Comparison of ENCODE assay signal across 15 cellular contexts in the genomic region with DNA sequence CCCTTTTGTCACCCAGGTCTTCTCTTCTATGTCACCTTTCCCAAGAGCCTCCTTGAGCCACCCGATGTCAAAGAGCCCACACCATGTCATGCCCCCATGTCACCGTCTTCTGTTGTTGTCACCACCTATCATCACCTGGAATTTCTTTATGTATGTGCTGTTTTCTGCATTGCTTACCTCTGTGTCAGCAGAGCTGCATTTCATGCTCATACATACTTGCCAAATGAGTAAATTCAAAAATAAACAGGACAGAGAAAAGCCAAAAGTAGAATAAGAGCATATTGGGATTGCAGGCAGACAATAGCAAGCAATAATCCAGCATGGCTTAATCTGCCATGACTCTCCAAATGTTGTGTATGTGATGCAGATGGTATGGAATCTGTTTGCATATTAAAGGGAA. TPM values are rescaled to one million over a fixed set of nuclear protein-coding genes. Genes with fewer than 3 reads are reported as not detected.
DNase-seq lines count a peak whose midpoint lies in the region; ATAC-seq and TF ChIP-seq lines count a peak whose summit lies in the region.
"Had no signal": no experiment of that assay in that cellular context is flagged by ENCODE, and none has a peak within 500 bp of the region (broad histone marks: within the 10 kb centered on the region; RNA-seq: fewer than 3 reads in every experiment).

No MANE protein-coding gene starts in this region.

- H3K27ac Mint-ChIP-seq in GM23338, result no peak overlapping the region

- H3K4me1 ChIP-seq in GM23338 (ENCODE audit: insufficient read depth), result peaks cover 10% of the 10 kb centered on the region
- H3K4me1 ChIP-seq in PC-3 (ENCODE audit: insufficient read depth, low read length), result peaks cover 40% of the 10 kb centered on the region
- peaks cover 0 to 3% of the 10 kb centered on the region in 2 experiments for H3K4me1 ChIP-seq in trophoblast cell (ENCODE audit: control insufficient read depth in 1 of 2, insufficient read depth in 2 of 2, low read length in 2 of 2)
- H3K4me1 ChIP-seq: BLaER1 had no signal

- peak; percentile 36 for DNase-seq in DMS53 (lab: John Stamatoyannopoulos, UW)
- no peak for DNase-seq in DMS53 treated with DMSO at 0.1 percent for 48 hours (lab: John Stamatoyannopoulos, UW; ENCODE audit: unreplicated experiment)
- no peak for DNase-seq in GM23338 (ENCODE audit: low spot score)
- peak; percentile 67 for DNase-seq in PC-3
- DNase-seq in trophoblast cell, result peak; percentile 2 to 76
- no peak for DNase-seq in A172 (ENCODE audit: low spot score)
- no peak for DNase-seq in COR-L47 (lab: John Stamatoyannopoulos, UW)
- DNase-seq: 8988T; CD8-positive, alpha-beta memory T cell; IMR-90; NCI-H2029 treated with DMSO at 0.1 percent for 48 hours; NCI-H226 had no signal

- no peaks in the 10 kb centered on the region for H3K79me2 ChIP-seq in GM23338 (replicated peaks; ENCODE audit: insufficient read depth)
- no peaks in the 10 kb centered on the region for H3K79me2 ChIP-seq in PC-3 (ENCODE audit: low read length)
- no peaks in the 10 kb centered on the region for H3K79me2 ChIP-seq in trophoblast cell (ENCODE audit: control insufficient read depth, insufficient read depth, low read length, poor library complexity)

- peaks cover 1% of the 10 kb centered on the region; the same call in 1 of the 3 replicates for H3K9me3 Mint-ChIP-seq in GM23338

- no peak overlapping the region for H2BK5ac ChIP-seq in trophoblast cell (ENCODE audit: low read depth, low read length, poor library complexity)

- H3K27me3 ChIP-seq in GM23338 (ENCODE audit: insufficient read depth) (no peaks in the 10 kb centered on the region), PC-3 (ENCODE audit: low read length) (no peaks in the 10 kb centered on the region), trophoblast cell (ENCODE audit: insufficient read depth, low read length) (no peaks in the 10 kb centered on the region)
- H3K27me3 ChIP-seq: BLaER1 had no signal

- no peak overlapping the region for H4K91ac ChIP-seq in trophoblast cell (ENCODE audit: low read depth, low read length)

- H3K23ac ChIP-seq in trophoblast cell (ENCODE audit: low read length), result no peak overlapping the region

- H3K9me2 ChIP-seq in GM23338 (ENCODE audit: insufficient read depth) (0 out of 2 replicates have a peak, but pooled peaks cover 7% of the 10 kb centered on the region), PC-3 (replicated peaks; ENCODE audit: low read length) (no peaks in the 10 kb centered on the region)

- H3F3A ChIP-seq in GM23338 (replicated peaks; ENCODE audit: low read depth), result no peaks in the 10 kb centered on the region
- no peaks in the 10 kb centered on the region for H3F3A ChIP-seq in PC-3 (ENCODE audit: low read length, unreplicated experiment)

- H3K27ac ChIP-seq in GM23338 (ENCODE audit: low read depth), result no peak overlapping the region
- H3K27ac ChIP-seq in PC-3 (ENCODE audit: low read length), result no peak overlapping the region
- no peak overlapping the region for H3K27ac ChIP-seq in trophoblast cell (ENCODE audit: low read depth, low read length)
- H3K27ac ChIP-seq: BLaER1 had no signal

- H2AFZ ChIP-seq in GM23338 (peak overlapping the region; percentile 60; the same call in 1 of the 2 replicates), PC-3 (ENCODE audit: low read length) (peak overlapping the region; percentile 16), trophoblast cell (ENCODE audit: insufficient read depth, low read length, poor library complexity) (no peak overlapping the region)

- no CpG with 5 or more reads among the region's 2 CpGs for WGBS in trophoblast cell (ENCODE audit: extremely low coverage, insufficient coverage, insufficient read length)

- no peak overlapping the region for H3K4me3 Mint-ChIP-seq in GM23338
- H3K4me3 Mint-ChIP-seq: CD8-positive, alpha-beta memory T cell had no signal

- H4K20me1 ChIP-seq in GM23338 (replicated peaks; ENCODE audit: insufficient read depth) (no peaks in the 10 kb centered on the region), PC-3 (ENCODE audit: low read length) (no peaks in the 10 kb centered on the region)
- H4K20me1 ChIP-seq: BLaER1 had no signal

- H3K9me3 ChIP-seq in PC-3 (ENCODE audit: low read length), result no peaks in the 10 kb centered on the region
- H3K9me3 ChIP-seq in trophoblast cell (ENCODE audit: insufficient read depth, low read depth, low read length), result peaks cover 1% of the 10 kb centered on the region
- H3K9me3 ChIP-seq: BLaER1 had no signal

- H3K4me2 ChIP-seq in GM23338 (no peak overlapping the region), PC-3 (ENCODE audit: low read length) (peak overlapping the region; percentile 24; the same call in 1 of the 2 replicates), trophoblast cell (ENCODE audit: low read length) (no peak overlapping the region)
- H3K4me2 ChIP-seq: BLaER1 had no signal

- TF ChIP-seq CTCF in GM23338 (conservative IDR thresholded peaks at IDR 0.05; ENCODE audit: low read depth in 2 of 2) (no peak), PC-3 (conservative IDR thresholded peaks at IDR 0.05; ENCODE audit: low read depth, low read length) (no peak)

- H3K27me3 Mint-ChIP-seq in GM23338 (ENCODE audit: insufficient read depth, low read depth, poor library complexity), result peaks cover 7% of the 10 kb centered on the region
- H3K27me3 Mint-ChIP-seq: CD8-positive, alpha-beta memory T cell had no signal

- ATAC-seq in GM23338, result no peak
- ATAC-seq in PC-3, result peak; percentile 31
- ATAC-seq in GM19397 (IDR thresholded peaks at IDR 0.05; ENCODE audit: unreplicated experiment), result no peak

- no peak overlapping the region for H3K14ac ChIP-seq in trophoblast cell (ENCODE audit: low read length)

- CTCF ChIA-PET in PC-3 (lab: Charles Lee), result no interaction called here

- no peak overlapping the region for H2BK12ac ChIP-seq in trophoblast cell (ENCODE audit: low read length)

- no peak overlapping the region for H3K9ac ChIP-seq in PC-3 (ENCODE audit: low read length)
- no peak overlapping the region for H3K9ac ChIP-seq in trophoblast cell (ENCODE audit: low read length)
- H3K9ac ChIP-seq: BLaER1 had no signal

- no peak overlapping the region for H2AK5ac ChIP-seq in trophoblast cell (ENCODE audit: low read length)

- no peaks in the 10 kb centered on the region for H3K36me3 ChIP-seq in GM23338 (ENCODE audit: insufficient read depth)
- no peaks in the 10 kb centered on the region for H3K36me3 ChIP-seq in PC-3 (ENCODE audit: low read depth, low read length)
- H3K36me3 ChIP-seq in trophoblast cell (ENCODE audit: control insufficient read depth in 1 of 2, insufficient read depth in 2 of 2, low read length in 2 of 2), result no peaks in the 10 kb centered on the region
- H3K36me3 ChIP-seq: BLaER1 had no signal

- intact Hi-C loops in PC-3 (cut with micrococcal nuclease), result no loop called here

- H4K12ac ChIP-seq in trophoblast cell (ENCODE audit: low read depth, low read length), result no peak overlapping the region

- H3K4ac ChIP-seq in trophoblast cell (ENCODE audit: low read depth, low read length), result no peak overlapping the region

- H3K4me1 Mint-ChIP-seq in GM23338, result peaks cover 13% of the 10 kb centered on the region
- H3K4me1 Mint-ChIP-seq: CD8-positive, alpha-beta memory T cell had no signal

- H3K4me3 ChIP-seq in GM23338 (no peak overlapping the region), PC-3 (ENCODE audit: low read length) (no peak overlapping the region), trophoblast cell (ENCODE audit: low read depth, low read length) (no peak overlapping the region)
- H3K4me3 ChIP-seq: BLaER1 had no signal

- H4K8ac ChIP-seq in trophoblast cell (ENCODE audit: low read depth, low read length), result no peak overlapping the region

- no peak overlapping the region for H3K18ac ChIP-seq in trophoblast cell (ENCODE audit: low read length)

- POLR2A ChIA-PET in PC-3 (lab: Charles Lee; ENCODE audit: unreplicated experiment), result no interaction called here

- BruUV-seq in PC-3 (replicated peaks; lab: Mats Ljungman, UMichigan), result no TSS peak

- H3K36me3 Mint-ChIP-seq in GM23338 (ENCODE audit: low read depth), result no peaks in the 10 kb centered on the region; the same call in 2 of the 3 replicates
- H3K36me3 Mint-ChIP-seq: CD8-positive, alpha-beta memory T cell had no signal

- H3K79me1 ChIP-seq in trophoblast cell (ENCODE audit: low read length), result no peaks in the 10 kb centered on the region

- H2BK120ac ChIP-seq in trophoblast cell (ENCODE audit: insufficient read depth, low read length, poor library complexity), result no peak overlapping the region

TF ChIP-seq in GM23338, 12 proteins besides CTCF, POLR2A, EP300 and RAD21 (continues in another document):
- no peak for TF ChIP-seq NANOG (IDR thresholded peaks at IDR 0.05; ENCODE audit: borderline replicate concordance)
- TF ChIP-seq, protein P1, sequence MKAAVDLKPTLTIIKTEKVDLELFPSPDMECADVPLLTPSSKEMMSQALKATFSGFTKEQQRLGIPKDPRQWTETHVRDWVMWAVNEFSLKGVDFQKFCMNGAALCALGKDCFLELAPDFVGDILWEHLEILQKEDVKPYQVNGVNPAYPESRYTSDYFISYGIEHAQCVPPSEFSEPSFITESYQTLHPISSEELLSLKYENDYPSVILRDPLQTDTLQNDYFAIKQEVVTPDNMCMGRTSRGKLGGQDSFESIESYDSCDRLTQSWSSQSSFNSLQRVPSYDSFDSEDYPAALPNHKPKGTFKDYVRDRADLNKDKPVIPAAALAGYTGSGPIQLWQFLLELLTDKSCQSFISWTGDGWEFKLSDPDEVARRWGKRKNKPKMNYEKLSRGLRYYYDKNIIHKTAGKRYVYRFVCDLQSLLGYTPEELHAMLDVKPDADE (IDR thresholded peaks at IDR 0.05), result no peak
- TF ChIP-seq EZH2phosphoT487 (IDR thresholded peaks at IDR 0.05; ENCODE audit: unreplicated experiment), result no peak
- no peak for TF ChIP-seq POLR2AphosphoS5 (IDR thresholded peaks at IDR 0.05; ENCODE audit: low read depth)
- TF ChIP-seq CREB1 (CRISPR knock-in tag; IDR thresholded peaks at IDR 0.05; ENCODE audit: low read depth), result no peak
- no peak for TF ChIP-seq JUNB (IDR thresholded peaks at IDR 0.05; ENCODE audit: unreplicated experiment)

RNA-seq across cellular contexts. Expression of a gene that starts 15.3 kb away (rescaled TPM):
- not detected in 2 replicates for total RNA-seq in GM23338 (2014; rRNA removed; shearing (Covaris generic))
- polyA plus RNA-seq in GM23338 (2016; fragmentation: Nextera tagmentation; extraction: Ambion mirVana), result not detected in 2 replicates
- total RNA-seq in PC-3 (2014; rRNA removed), result not detected in 2 replicates
- 0.01 TPM in 1 of 2 replicates, not detected in the other for polyA plus RNA-seq in trophoblast cell (2013)
- not detected in 2 replicates for total RNA-seq in A172 (2014; rRNA removed; shearing (Covaris generic))
- total RNA-seq: H7, IMR-90 had no signal
- polyA plus RNA-seq: CD8-positive, alpha-beta memory T cell; IMR-90 had no signal

Comparison
In these comparisons a context has a peak if more than half of its experiments do, and no peak if none do; other contexts are left out.
1. DNase-seq: peak in DMS53 (single experiment), PC-3 (single experiment) and trophoblast cell (2 of 2); none in DMS53 treated with DMSO at 0.1 percent for 48 hours (single experiment), GM23338 (single experiment), A172 (single experiment) and COR-L47 (single experiment).